ENCODE assay signal across 1 cellular context in the genomic region with DNA sequence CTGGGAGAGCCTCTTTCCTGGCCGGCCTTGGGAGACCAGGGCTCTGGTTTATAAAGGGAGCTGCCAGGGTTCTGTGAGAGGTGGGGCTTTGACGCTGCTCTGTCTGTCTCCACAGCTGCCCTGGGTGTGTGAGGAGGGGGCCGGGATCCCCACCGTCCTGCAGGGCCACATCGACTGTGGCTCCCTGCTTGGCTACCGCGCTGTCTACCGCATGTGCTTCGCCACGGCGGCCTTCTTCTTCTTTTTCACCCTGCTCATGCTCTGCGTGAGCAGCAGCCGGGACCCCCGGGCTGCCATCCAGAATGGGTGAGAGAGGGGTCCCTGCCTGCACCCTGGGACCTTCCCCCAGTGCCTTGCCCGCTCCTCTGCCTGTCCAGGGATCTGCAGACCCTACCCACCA.
A peak's percentile ranks its signal among the peaks of the same experiment; 100 is the strongest.
TF ChIP-seq lines count a peak whose summit lies in the region.

No MANE protein-coding gene starts in this region.

TF ChIP-seq in GM12878, 131 proteins besides CTCF, POLR2A, EP300 and RAD21:
- TF ChIP-seq, protein P1, sequence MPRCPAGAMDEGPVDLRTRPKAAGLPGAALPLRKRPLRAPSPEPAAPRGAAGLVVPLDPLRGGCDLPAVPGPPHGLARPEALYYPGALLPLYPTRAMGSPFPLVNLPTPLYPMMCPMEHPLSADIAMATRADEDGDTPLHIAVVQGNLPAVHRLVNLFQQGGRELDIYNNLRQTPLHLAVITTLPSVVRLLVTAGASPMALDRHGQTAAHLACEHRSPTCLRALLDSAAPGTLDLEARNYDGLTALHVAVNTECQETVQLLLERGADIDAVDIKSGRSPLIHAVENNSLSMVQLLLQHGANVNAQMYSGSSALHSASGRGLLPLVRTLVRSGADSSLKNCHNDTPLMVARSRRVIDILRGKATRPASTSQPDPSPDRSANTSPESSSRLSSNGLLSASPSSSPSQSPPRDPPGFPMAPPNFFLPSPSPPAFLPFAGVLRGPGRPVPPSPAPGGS (IDR thresholded peaks at IDR 0.05; ENCODE audit: borderline replicate concordance, insufficient read depth, low read depth, low read length, poor library complexity, severe bottlenecking) = no peak
- TF ChIP-seq DPF2 (IDR thresholded peaks at IDR 0.05) (no peak), EED (IDR thresholded peaks at IDR 0.05; ENCODE audit: low read depth) (no peak), ESRRA (IDR thresholded peaks at IDR 0.05; ENCODE audit: low read length) (no peak)
- TF ChIP-seq, protein P2, sequence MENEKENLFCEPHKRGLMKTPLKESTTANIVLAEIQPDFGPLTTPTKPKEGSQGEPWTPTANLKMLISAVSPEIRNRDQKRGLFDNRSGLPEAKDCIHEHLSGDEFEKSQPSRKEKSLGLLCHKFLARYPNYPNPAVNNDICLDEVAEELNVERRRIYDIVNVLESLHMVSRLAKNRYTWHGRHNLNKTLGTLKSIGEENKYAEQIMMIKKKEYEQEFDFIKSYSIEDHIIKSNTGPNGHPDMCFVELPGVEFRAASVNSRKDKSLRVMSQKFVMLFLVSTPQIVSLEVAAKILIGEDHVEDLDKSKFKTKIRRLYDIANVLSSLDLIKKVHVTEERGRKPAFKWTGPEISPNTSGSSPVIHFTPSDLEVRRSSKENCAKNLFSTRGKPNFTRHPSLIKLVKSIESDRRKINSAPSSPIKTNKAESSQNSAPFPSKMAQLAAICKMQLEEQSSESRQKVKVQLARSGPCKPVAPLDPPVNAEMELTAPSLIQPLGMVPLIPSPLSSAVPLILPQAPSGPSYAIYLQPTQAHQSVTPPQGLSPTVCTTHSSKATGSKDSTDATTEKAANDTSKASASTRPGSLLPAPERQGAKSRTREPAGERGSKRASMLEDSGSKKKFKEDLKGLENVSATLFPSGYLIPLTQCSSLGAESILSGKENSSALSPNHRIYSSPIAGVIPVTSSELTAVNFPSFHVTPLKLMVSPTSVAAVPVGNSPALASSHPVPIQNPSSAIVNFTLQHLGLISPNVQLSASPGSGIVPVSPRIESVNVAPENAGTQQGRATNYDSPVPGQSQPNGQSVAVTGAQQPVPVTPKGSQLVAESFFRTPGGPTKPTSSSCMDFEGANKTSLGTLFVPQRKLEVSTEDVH (IDR thresholded peaks at IDR 0.05; ENCODE audit: low read depth, partially characterized antibody) = no peak
- TF ChIP-seq, protein P3, sequence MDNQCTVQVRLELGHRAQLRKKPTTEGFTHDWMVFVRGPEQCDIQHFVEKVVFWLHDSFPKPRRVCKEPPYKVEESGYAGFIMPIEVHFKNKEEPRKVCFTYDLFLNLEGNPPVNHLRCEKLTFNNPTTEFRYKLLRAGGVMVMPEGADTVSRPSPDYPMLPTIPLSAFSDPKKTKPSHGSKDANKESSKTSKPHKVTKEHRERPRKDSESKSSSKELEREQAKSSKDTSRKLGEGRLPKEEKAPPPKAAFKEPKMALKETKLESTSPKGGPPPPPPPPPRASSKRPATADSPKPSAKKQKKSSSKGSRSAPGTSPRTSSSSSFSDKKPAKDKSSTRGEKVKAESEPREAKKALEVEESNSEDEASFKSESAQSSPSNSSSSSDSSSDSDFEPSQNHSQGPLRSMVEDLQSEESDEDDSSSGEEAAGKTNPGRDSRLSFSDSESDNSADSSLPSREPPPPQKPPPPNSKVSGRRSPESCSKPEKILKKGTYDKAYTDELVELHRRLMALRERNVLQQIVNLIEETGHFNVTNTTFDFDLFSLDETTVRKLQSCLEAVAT (IDR thresholded peaks at IDR 0.05) = peak; percentile 94
